8 cellular contexts compared by ENCODE assay signal in the genomic region with DNA sequence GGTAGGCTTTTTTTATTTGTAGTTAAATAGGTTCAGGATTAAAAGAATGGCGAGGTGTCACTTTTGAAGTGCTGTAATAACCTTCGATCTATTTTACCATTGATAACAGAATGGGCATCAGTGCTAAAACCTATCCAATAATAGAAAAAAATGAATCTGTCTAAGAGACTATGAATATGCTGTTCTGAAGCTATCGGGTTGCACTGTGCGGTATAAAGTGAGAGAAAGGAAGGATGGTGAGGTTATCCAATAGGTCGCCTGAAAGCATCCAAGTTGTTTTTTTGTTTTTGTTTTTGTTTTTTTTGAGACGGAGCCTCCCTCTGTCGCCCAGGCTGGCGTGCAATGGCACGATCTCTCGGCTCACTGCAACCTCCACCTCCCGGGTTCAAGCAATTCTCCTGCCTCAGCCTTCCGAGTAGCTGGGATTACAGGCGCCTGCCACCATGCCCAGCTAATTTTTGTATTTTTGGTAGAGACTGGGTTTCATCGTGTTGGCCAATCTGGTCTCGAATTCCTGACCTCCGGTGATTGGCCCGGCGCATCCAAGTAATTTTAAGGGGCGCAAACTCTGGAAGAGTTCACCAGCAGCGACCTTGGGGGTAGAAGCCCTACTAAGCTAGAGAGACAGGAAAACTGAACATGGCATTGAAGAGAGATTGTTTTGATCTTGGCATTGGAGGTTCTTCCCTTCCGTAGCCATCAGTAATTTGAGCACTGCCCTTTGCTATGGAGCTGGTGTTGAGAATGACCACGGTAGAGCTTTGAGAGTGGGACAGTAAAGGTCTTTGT. TPM values are rescaled to one million over a fixed set of nuclear protein-coding genes. Genes with fewer than 3 reads are reported as not detected.
DNase-seq lines count a peak whose midpoint lies in the region; ATAC-seq and TF ChIP-seq lines count a peak whose summit lies in the region.

No MANE protein-coding gene starts in this region.

- H3K36me3 Mint-ChIP-seq in neural progenitor cell = peaks cover 7% of the 10 kb centered on the region

- H3K27ac ChIP-seq in HCT116 (ENCODE audit: low read depth, low read length) (peak overlapping the region; percentile 60), neural progenitor cell (peak overlapping the region; percentile 18)

- H3K9ac ChIP-seq in HCT116 (ENCODE audit: low read length) (peak overlapping the region; percentile 30), neural progenitor cell (peak overlapping the region; percentile 59)

- H3K27ac Mint-ChIP-seq in neural progenitor cell = peak overlapping the region; percentile 90

- peak overlapping the region; percentile 98 for H2AFZ ChIP-seq in HCT116 (ENCODE audit: low read depth, low read length, poor library complexity, severe bottlenecking)
- H2AFZ ChIP-seq in neural progenitor cell (replicated peaks) = peak overlapping the region; percentile 97

- H3K4me1 Mint-ChIP-seq in neural progenitor cell = peaks cover 25% of the 10 kb centered on the region

- H3K4me2 ChIP-seq in HCT116 (ENCODE audit: low read length) (peak overlapping the region; percentile 76), neural progenitor cell (peak overlapping the region; percentile 83)

- CTCF ChIA-PET in HCT116 (lab: Charles Lee) = interaction anchor here (3.8 kb wide), 1 partner anchor 300 kb away, joined by 38 read pairs; no protein-coding TSS in a partner anchor

- H3K36me3 ChIP-seq in HCT116 (ENCODE audit: control insufficient read depth in 1 of 2, insufficient read depth in 2 of 2, low read length in 2 of 2) (no peaks in the 10 kb centered on the region), neural progenitor cell (no peaks in the 10 kb centered on the region)

- peak overlapping the region; percentile 8 to 38; a peak in 3 of 4 replicates for H3K4me3 ChIP-seq in HCT116 (replicated peaks in 1 of 2; ENCODE audit: low read depth in 1 of 2, low read length in 2 of 2)
- H3K4me3 ChIP-seq in WI38 (ENCODE audit: low read depth, low read length) = peak overlapping the region; percentile 62
- peak overlapping the region; percentile 56 for H3K4me3 ChIP-seq in fibroblast of villous mesenchyme (ENCODE audit: low read depth, low read length)
- H3K4me3 ChIP-seq in neural progenitor cell = peak overlapping the region; percentile 92

- TF ChIP-seq CTCF in HCT116 (IDR thresholded peaks at IDR 0.05 in 2 of 3, conservative IDR thresholded peaks at IDR 0.05 in 1 of 3; ENCODE audit: borderline replicate concordance in 1 of 3, insufficient read depth in 1 of 3, low read depth in 2 of 3, low read length in 2 of 3) = no peak
- TF ChIP-seq CTCF in WI38 (IDR thresholded peaks at IDR 0.05; ENCODE audit: low read depth, low read length) = no peak
- no peak for TF ChIP-seq CTCF in fibroblast of villous mesenchyme (IDR thresholded peaks at IDR 0.05; ENCODE audit: insufficient read depth, low read depth, low read length)
- no peak for TF ChIP-seq CTCF in neural progenitor cell (IDR thresholded peaks at IDR 0.05)

- intact Hi-C loops in HCT116 (cut with micrococcal nuclease) = loop anchor here (1.0 kb wide), 1 partner anchor 9 kb away; a partner anchor contains a TSS

- BruUV-seq in HCT116 (replicated peaks; lab: Mats Ljungman, UMichigan) = TSS peak; percentile 92

- peak overlapping the region; percentile 93 for H3K4me3 Mint-ChIP-seq in neural progenitor cell

- TF ChIP-seq RAD21 in HCT116 (IDR thresholded peaks at IDR 0.05; ENCODE audit: low read depth) = no peak

- H3K27me3 Mint-ChIP-seq in neural progenitor cell (ENCODE audit: insufficient read depth, low read depth) = peaks cover 31% of the 10 kb centered on the region

- H3K9me3 Mint-ChIP-seq in neural progenitor cell = peaks cover 12% of the 10 kb centered on the region

- DNase-seq in DMS53 treated with DMSO at 0.1 percent for 48 hours (lab: John Stamatoyannopoulos, UW; ENCODE audit: unreplicated experiment) (peak; percentile 87), HCT116 (ENCODE audit: low read depth, low spot score) (no peak), NCI-H2029 treated with DMSO at 0.1 percent for 48 hours (lab: John Stamatoyannopoulos, UW) (peak; percentile 5), fibroblast of villous mesenchyme (ENCODE audit: low read depth) (peak; percentile 40), neural progenitor cell (ENCODE audit: low spot score) (peak; percentile 56)
- DNase-seq in effector CD4-positive, alpha-beta T cell = no peak

- ATAC-seq in HCT116 (no peak), HG02852 (IDR thresholded peaks at IDR 0.05; ENCODE audit: unreplicated experiment) (no peak)

- RAD21 ChIA-PET in HCT116 (lab: Charles Lee; ENCODE audit: low non-redundant PET in 1 of 2, low total read pairs in 2 of 2, uncharacterized antibody in 2 of 2, unreplicated experiment in 2 of 2) = interaction anchor here in 1 of 2 experiments (1.2 kb wide), 1 partner anchor 8 kb away, joined by 4 read pairs; a partner anchor contains a TSS

- POLR2A ChIA-PET in HCT116 (lab: Charles Lee) = interaction anchor here (3.0 to 3.5 kb wide), 2 partner anchors 8 to 14 kb away, joined by 14 to 63 read pairs; a partner anchor contains a TSS

- H3K27me3 ChIP-seq in HCT116 (ENCODE audit: insufficient read depth, low read length) (no peaks in the 10 kb centered on the region), neural progenitor cell (no peaks in the 10 kb centered on the region)

- H3K4me1 ChIP-seq in HCT116 (ENCODE audit: control insufficient read depth in 1 of 2, insufficient read depth in 2 of 2, low read length in 2 of 2) (peaks cover 30 to 47% of the 10 kb centered on the region in 2 experiments), neural progenitor cell (no peaks in the 10 kb centered on the region)

- H3F3A ChIP-seq in neural progenitor cell (ENCODE audit: low read depth) = peaks cover 26% of the 10 kb centered on the region

- H3K9me3 ChIP-seq in HCT116 (ENCODE audit: control insufficient read depth in 1 of 2, insufficient read depth in 1 of 2, low read depth in 1 of 2, low read length in 2 of 2) = no peaks in the 10 kb centered on the region
- no peaks in the 10 kb centered on the region for H3K9me3 ChIP-seq in neural progenitor cell (ENCODE audit: low read depth)

- H3K79me2 ChIP-seq in HCT116 (ENCODE audit: insufficient read depth, low read length) = no peaks in the 10 kb centered on the region
- H3K79me2 ChIP-seq in neural progenitor cell (ENCODE audit: low read depth) = no peaks in the 10 kb centered on the region

- no peaks in the 10 kb centered on the region for H3K9me2 ChIP-seq in HCT116 (ENCODE audit: insufficient read depth)

- TF ChIP-seq POLR2A in HCT116 (IDR thresholded peaks at IDR 0.05; ENCODE audit: borderline replicate concordance, extremely low read depth, insufficient read depth, insufficient read length) = no peak

- no peaks in the 10 kb centered on the region for H4K20me1 ChIP-seq in HCT116 (ENCODE audit: insufficient read depth)
- H4K20me1 ChIP-seq in neural progenitor cell (ENCODE audit: low read depth) = no peaks in the 10 kb centered on the region

TF ChIP-seq in HCT116, 20 proteins besides CTCF, POLR2A, EP300 and RAD21:
- no peak for TF ChIP-seq YY1 (IDR thresholded peaks at IDR 0.05; ENCODE audit: extremely low read depth, insufficient replicate concordance, low read depth, low read length)
- TF ChIP-seq ELF1 (IDR thresholded peaks at IDR 0.05; ENCODE audit: borderline replicate concordance, low read depth) = no peak
- TF ChIP-seq POLR2AphosphoS5 (IDR thresholded peaks at IDR 0.05; ENCODE audit: low read depth, low read length) = no peak
- TF ChIP-seq TCF7L2 (IDR thresholded peaks at IDR 0.05; ENCODE audit: borderline replicate concordance, extremely low read depth, insufficient read depth, insufficient read length) = peak; percentile 16

RNA-seq across cellular contexts. Expression of a gene that starts 8.7 kb away (rescaled TPM):
- total RNA-seq in HCT116 (2021; ENCODE audit: unreplicated experiment) (79.5 TPM), fibroblast of villous mesenchyme (29.0 and 32.4 TPM in 2 replicates), neural progenitor cell (ENCODE audit: low replicate concordance) (52.0 and 72.9 TPM in 2 replicates)
- polyA plus RNA-seq in HCT116 (2012) = 12.9 and 14.7 TPM in 2 replicates

RNA-seq across cellular contexts. Expression of a gene that starts 12.9 kb away (rescaled TPM):
- total RNA-seq in HCT116 (2021; ENCODE audit: unreplicated experiment) (17.4 TPM), fibroblast of villous mesenchyme (7.3 and 8.4 TPM in 2 replicates), neural progenitor cell (ENCODE audit: low replicate concordance) (20.7 and 27.4 TPM in 2 replicates)
- 6.9 and 8.9 TPM in 2 replicates for polyA plus RNA-seq in HCT116 (2012)

Comparison
In these comparisons a context has a peak if more than half of its experiments do, and no peak if none do; other contexts are left out.
1. DNase-seq: peak in DMS53 treated with DMSO at 0.1 percent for 48 hours (single experiment), NCI-H2029 treated with DMSO at 0.1 percent for 48 hours (single experiment), fibroblast of villous mesenchyme (single experiment) and neural progenitor cell (single experiment); none in HCT116 (single experiment) and effector CD4-positive, alpha-beta T cell (single experiment).
2. H3K4me3 ChIP-seq: peak in every context shown above with its lines; median percentile 92 in neural progenitor cell; 62 in WI38; 56 in fibroblast of villous mesenchyme; 23 in HCT116.